Comparison of ENCODE assay signal across 30 cellular contexts in the genomic region with DNA sequence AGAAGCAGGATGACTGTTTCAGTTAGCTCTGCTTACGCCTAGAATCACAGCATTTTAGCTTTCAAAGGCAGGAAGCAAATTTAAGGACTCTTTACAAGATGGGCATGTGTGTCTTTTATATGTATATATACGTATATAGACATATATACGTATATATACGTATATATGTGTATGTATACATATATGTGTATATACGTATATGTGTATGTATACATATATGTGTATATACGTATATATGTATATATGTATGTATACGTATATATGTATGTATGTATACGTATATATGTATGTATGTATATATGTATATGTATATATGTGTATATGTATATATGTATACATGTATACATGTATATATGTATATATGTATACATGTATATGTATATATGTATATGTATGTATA.
"Had no signal": no experiment of that assay in that cellular context is flagged by ENCODE, and none has a peak within 500 bp of the region (broad histone marks: within the 10 kb centered on the region; RNA-seq: fewer than 3 reads in every experiment).

No MANE protein-coding gene starts in this region.

- H3K36me3 Mint-ChIP-seq: activated naive CD4-positive, alpha-beta T cell treated with anti-CD3 and anti-CD28 coated beads, Interleukin-2, amount 50 U/mL, for 72 hours; brain; IgD-negative memory B cell had no signal

- H3K27ac ChIP-seq: KMS-11, Peyer's patch had no signal

- H3K36me3 ChIP-seq: Peyer's patch had no signal

- H3K4me1 ChIP-seq: Peyer's patch had no signal

- H3K9ac ChIP-seq: KMS-11 had no signal

- DNase-seq: activated CD4-positive, alpha-beta T cell treated with anti-CD3 and anti-CD28 coated beads for 48 hours; activated CD4-positive, alpha-beta T cell treated with anti-CD3 and anti-CD28 coated beads, Interleukin-2, amount 50 U/mL, for 4 hours; activated CD4-positive, CD25-positive, alpha-beta regulatory T cell treated with anti-CD3 and anti-CD28 coated beads, Interleukin-2, amount 50 U/mL, for 72 hours; activated CD8-positive, alpha-beta memory T cell treated with anti-CD3 and anti-CD28 coated beads, Interleukin-2, amount 50 U/mL, for 48 hours; activated CD8-positive, alpha-beta T cell treated with anti-CD3 and anti-CD28 coated beads, Interleukin-2, amount 10 ng/mL, durations not matched to agents 7 days and 5 days; activated effector memory CD4-positive, alpha-beta T cell treated with anti-CD3 and anti-CD28 coated beads, Interleukin-2, amount 50 U/mL, for 16 hours; activated naive CD4-positive, alpha-beta T cell treated with Interleukin-2 at 50 U/mL for 16 hours; activated naive CD8-positive, alpha-beta T cell treated with anti-CD3 and anti-CD28 coated beads, Interleukin-2, amount 50 U/mL, for 24 hours; activated T-cell treated with anti-CD3 and anti-CD28 coated beads, Interleukin-2, amount 50 U/mL, for 1 hour; amygdala; NCI-H1092; NCI-H1417 treated with DMSO at 0.1 percent for 48 hours; NCI-H1694; NCI-H2029; NCI-H2107; NCI-H2171 treated with DMSO at 0.1 percent for 48 hours; NCI-H226; NCI-H510A; NCI-H526 treated with DMSO at 0.1 percent for 48 hours; NK-92 treated with Interleukin-12 subunit alpha and Interleukin-12 subunit beta, amount 100 ng/mL, for 24 hours; OCI-M1; Peyer's patch; SHP77 treated with DMSO at 0.1 percent for 48 hours had no signal

- H3K4me1 Mint-ChIP-seq: activated naive CD8-positive, alpha-beta T cell treated with anti-CD3 and anti-CD28 coated beads, Interleukin-2, amount 50 U/mL, for 24 hours; IgD-negative memory B cell had no signal

- H3K27me3 ChIP-seq: Peyer's patch had no signal

- H3K4me3 ChIP-seq: Peyer's patch had no signal

- H3K27ac Mint-ChIP-seq: activated CD8-positive, alpha-beta T cell treated with anti-CD3 and anti-CD28 coated beads, Interleukin-2, amount 10 ng/mL, durations not matched to agents 7 days and 5 days; activated naive CD4-positive, alpha-beta T cell treated with anti-CD3 and anti-CD28 coated beads, Interleukin-2, amount 50 U/mL, for 72 hours; activated naive CD8-positive, alpha-beta T cell treated with anti-CD3 and anti-CD28 coated beads, Interleukin-2, amount 50 U/mL, for 24 hours; activated T-helper 1 cell treated with anti-CD3 and anti-CD28 coated beads, Interleukin-12 subunit alpha, Interleukin-12 subunit beta, Interleukin-2, Interleukin-4 antibody, amounts not matched to agents 30 ng/mL and 10 ng/mL and 1 ng/mL, durations not matched to agents 14 hours and 24 hours and 36 hours; IgD-negative memory B cell; T-helper 1 cell treated with Interleukin-12 subunit alpha and Interleukin-12 subunit beta and Interleukin-4 antibody, amounts not matched to agents 30 μg/mL and 1 μg/mL, for 36 hours; WTC11 had no signal

- H3K4me3 Mint-ChIP-seq: activated CD8-positive, alpha-beta T cell treated with anti-CD3 and anti-CD28 coated beads, Interleukin-2, amount 10 ng/mL, durations not matched to agents 7 days and 5 days; activated naive CD8-positive, alpha-beta T cell treated with anti-CD3 and anti-CD28 coated beads, Interleukin-2, amount 50 U/mL, for 24 hours; activated T-helper 1 cell treated with anti-CD3 and anti-CD28 coated beads, Interleukin-12 subunit alpha, Interleukin-12 subunit beta, Interleukin-2, Interleukin-4 antibody, amounts not matched to agents 30 ng/mL and 10 ng/mL and 1 ng/mL, durations not matched to agents 14 hours and 24 hours and 36 hours; brain; IgD-negative memory B cell; T-helper 1 cell treated with Interleukin-12 subunit alpha and Interleukin-12 subunit beta and Interleukin-4 antibody, amounts not matched to agents 30 μg/mL and 1 μg/mL, for 36 hours; WTC11 had no signal

- H3K9me3 ChIP-seq: Peyer's patch had no signal
